Comparison of ENCODE assay signal across 31 cellular contexts in the genomic region with DNA sequence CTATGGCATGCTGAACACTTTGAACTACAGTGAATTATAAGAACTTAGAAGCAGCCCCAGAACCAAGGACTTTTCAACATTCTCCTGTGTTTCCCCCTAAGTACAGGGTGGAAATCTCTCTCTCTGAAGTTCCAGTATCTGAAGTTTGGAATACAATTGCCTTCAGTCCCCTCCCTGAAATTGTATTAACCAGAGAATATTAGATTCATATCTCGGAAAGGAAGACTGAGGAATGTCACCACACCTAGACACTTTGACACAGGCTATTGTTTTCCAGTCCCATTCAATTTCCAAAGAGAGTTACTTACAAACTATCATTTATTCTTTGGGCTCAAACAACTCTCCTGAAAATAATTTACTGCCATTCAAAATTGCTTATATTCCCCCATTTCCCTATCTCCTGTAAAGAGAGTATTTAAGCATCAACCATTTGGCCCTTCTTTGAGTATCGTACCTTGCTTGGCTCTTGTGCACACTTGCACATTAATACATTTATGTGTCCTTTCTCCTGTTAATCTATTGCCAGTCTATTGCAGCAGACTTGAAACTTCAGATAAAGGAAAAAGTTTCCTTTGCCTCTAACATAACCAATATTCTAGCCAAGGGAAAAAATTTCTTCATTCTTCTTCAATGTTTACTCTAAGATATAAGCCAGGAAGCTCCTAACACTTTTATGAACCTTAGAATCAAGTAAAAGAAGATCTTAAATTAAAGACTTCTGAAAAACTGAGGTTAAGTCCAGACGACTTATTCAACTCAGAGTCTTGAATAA.
DNase-seq lines count a peak whose midpoint lies in the region; ATAC-seq, FAIRE-seq and TF ChIP-seq lines count a peak whose summit lies in the region.
"Had no signal": no experiment of that assay in that cellular context is flagged by ENCODE, and none has a peak within 500 bp of the region (broad histone marks: within the 10 kb centered on the region; RNA-seq: fewer than 3 reads in every experiment).

No MANE protein-coding gene starts in this region.

- no peaks in the 10 kb centered on the region for H3K23me2 ChIP-seq in H1 (ENCODE audit: low read depth, low read length)

- TF ChIP-seq POLR2A in H1 (IDR thresholded peaks at IDR 0.05; ENCODE audit: control extremely low read depth in 1 of 2, low read depth in 2 of 2, low read length in 2 of 2) = no peak

- H3K79me2 ChIP-seq in H1 (ENCODE audit: control insufficient read depth in 1 of 2, insufficient read depth in 2 of 2, low read length in 2 of 2) = no peaks in the 10 kb centered on the region
- H3K79me2 ChIP-seq: hepatocyte had no signal

- TF ChIP-seq CTCF in AG10803 (conservative IDR thresholded peaks at IDR 0.05; ENCODE audit: low read length) (no peak), H1 (IDR thresholded peaks at IDR 0.05; ENCODE audit: control extremely low read depth in 1 of 3, insufficient read depth in 1 of 3, low read depth in 1 of 3, low read length in 3 of 3) (no peak), endothelial cell (IDR thresholded peaks at IDR 0.05; ENCODE audit: unreplicated experiment) (no peak)

- H3K4me3 ChIP-seq in AG10803 (ENCODE audit: low read length) (no peak overlapping the region), HUES64 (ENCODE audit: low read length) (no peak overlapping the region), H1 (ENCODE audit: extremely low read depth in 1 of 4, insufficient read depth in 2 of 4, low read depth in 3 of 4, low read length in 4 of 4) (no peak overlapping the region), mesenchymal stem cell (ENCODE audit: insufficient read depth in 1 of 2, low read depth in 1 of 2, low read length in 2 of 2) (no peak overlapping the region)
- H3K4me3 ChIP-seq: BLaER1, coronary artery, gastroesophageal sphincter, GM12878, HAP-1, hepatocyte, thyroid gland had no signal

- TF ChIP-seq RAD21 in H1 (IDR thresholded peaks at IDR 0.05 in 1 of 2, conservative IDR thresholded peaks at IDR 0.05 in 1 of 2; ENCODE audit: low read depth in 2 of 2, low read length in 2 of 2) = no peak

- H2BK15ac ChIP-seq in H1 (ENCODE audit: low read length) (no peak overlapping the region), mesenchymal stem cell (ENCODE audit: low read depth, poor library complexity, severe bottlenecking) (no peak overlapping the region)

- peaks cover 8% of the 10 kb centered on the region; the same call in 1 of the 2 replicates for H3K9me3 ChIP-seq in HUES64 (ENCODE audit: insufficient read depth, low read depth, low read length)
- 0 out of 4 replicates have a peak, but pooled peaks cover 0 to 4% of the 10 kb centered on the region in 2 experiments for H3K9me3 ChIP-seq in H1 (ENCODE audit: insufficient read depth in 2 of 2, low read depth in 1 of 2, low read length in 1 of 2)
- no peaks in the 10 kb centered on the region for H3K9me3 ChIP-seq in mesenchymal stem cell (ENCODE audit: control insufficient read depth, low read length)
- H3K9me3 ChIP-seq: BLaER1, gastroesophageal sphincter, HAP-1, thyroid gland had no signal

- H3K4me3 Mint-ChIP-seq in T-cell = no peak overlapping the region
- H3K4me3 Mint-ChIP-seq in endothelial cell (ENCODE audit: unreplicated experiment) = no peak overlapping the region
- H3K4me3 Mint-ChIP-seq: activated B cell treated with CpG ODN at 0.5 μM for 24 hours; activated CD8-positive, alpha-beta memory T cell treated with anti-CD3 and anti-CD28 coated beads, Interleukin-2, amount 10 ng/mL, durations not matched to agents 7 days and 5 days; activated naive CD8-positive, alpha-beta T cell treated with anti-CD3 and anti-CD28 coated beads, Interleukin-2, amount 10 ng/mL, durations not matched to agents 7 days and 5 days; activated T-cell treated with anti-CD3 and anti-CD28 coated beads, Interleukin-2, amount 50 U/mL, for 4 hours; IgD-negative memory B cell had no signal

- H2AK5ac ChIP-seq in H1 (ENCODE audit: low read depth, low read length) (no peak overlapping the region), mesenchymal stem cell (ENCODE audit: low read length, severe bottlenecking) (no peak overlapping the region)

- no peaks in the 10 kb centered on the region for H3K36me3 Mint-ChIP-seq in T-cell
- no peaks in the 10 kb centered on the region for H3K36me3 Mint-ChIP-seq in endothelial cell (ENCODE audit: low read depth, unreplicated experiment)
- H3K36me3 Mint-ChIP-seq: activated CD8-positive, alpha-beta memory T cell treated with anti-CD3 and anti-CD28 coated beads, Interleukin-2, amount 10 ng/mL, durations not matched to agents 7 days and 5 days; activated naive CD8-positive, alpha-beta T cell treated with anti-CD3 and anti-CD28 coated beads, Interleukin-2, amount 10 ng/mL, durations not matched to agents 7 days and 5 days; IgD-negative memory B cell had no signal

- H3K9me3 Mint-ChIP-seq in T-cell (no peaks in the 10 kb centered on the region), endothelial cell (ENCODE audit: unreplicated experiment) (no peaks in the 10 kb centered on the region)
- H3K9me3 Mint-ChIP-seq: activated B cell treated with CpG ODN at 0.5 μM for 24 hours; activated naive CD8-positive, alpha-beta T cell treated with anti-CD3 and anti-CD28 coated beads, Interleukin-2, amount 10 ng/mL, durations not matched to agents 7 days and 5 days; activated T-cell treated with anti-CD3 and anti-CD28 coated beads, Interleukin-2, amount 50 U/mL, for 4 hours; IgD-negative memory B cell had no signal

- peak overlapping the region; percentile 8; the same call in 1 of the 2 replicates for H2BK20ac ChIP-seq in H1 (ENCODE audit: low read length)

- H3K4me2 ChIP-seq in H1 (ENCODE audit: insufficient read depth in 1 of 2, low read depth in 2 of 2, low read length in 2 of 2) (no peak overlapping the region), mesenchymal stem cell (ENCODE audit: low read length, poor library complexity, severe bottlenecking) (no peak overlapping the region)
- H3K4me2 ChIP-seq: BLaER1, hepatocyte had no signal

- H3K27ac Mint-ChIP-seq in T-cell = no peak overlapping the region
- H3K27ac Mint-ChIP-seq in endothelial cell (ENCODE audit: unreplicated experiment) = no peak overlapping the region
- H3K27ac Mint-ChIP-seq: activated B cell treated with CpG ODN at 0.5 μM for 24 hours; activated CD8-positive, alpha-beta memory T cell treated with anti-CD3 and anti-CD28 coated beads, Interleukin-2, amount 10 ng/mL, durations not matched to agents 7 days and 5 days; activated naive CD8-positive, alpha-beta T cell treated with anti-CD3 and anti-CD28 coated beads, Interleukin-2, amount 10 ng/mL, durations not matched to agents 7 days and 5 days; IgD-negative memory B cell had no signal

- H3K18ac ChIP-seq in H1 (ENCODE audit: extremely low read depth, low read length) = 0 out of 2 replicates have a peak overlapping the region, but pooled peaks have one; percentile 28
- no peak overlapping the region for H3K18ac ChIP-seq in mesenchymal stem cell (ENCODE audit: low read depth in 1 of 2, low read length in 2 of 2)

- WGBS in HUES64 = 89% methylated on average over 3 of the region's 3 CpGs
- WGBS in H1 (ENCODE audit: extremely low coverage in 1 of 2, insufficient coverage in 1 of 2, insufficient read length in 1 of 2, insufficient replicate concordance in 2 of 2, low coverage in 1 of 2, low lambda C conversion rate in 2 of 2, missing lambda C conversion rate in 1 of 2), 2 experiments = 81% methylated on average over 3 of the region's 3 CpGs; no CpG with 5 or more reads in 1 of the 2 experiments
- WGBS in mesenchymal stem cell = 98% methylated on average over 2 of the region's 3 CpGs

- H2AFZ ChIP-seq in H1 (ENCODE audit: low read length) (no peak overlapping the region), mesenchymal stem cell (ENCODE audit: low read depth, low read length) (no peak overlapping the region)
- H2AFZ ChIP-seq: hepatocyte had no signal

- H3K4me1 ChIP-seq in HUES64 (ENCODE audit: insufficient read depth, low read length) = peaks cover 23% of the 10 kb centered on the region
- peaks cover 0 to 8% (median 2%) of the 10 kb centered on the region in 4 experiments; a peak in 2 of 7 replicates for H3K4me1 ChIP-seq in H1 (replicated peaks in 1 of 4; ENCODE audit: control insufficient read depth in 3 of 4, insufficient read depth in 4 of 4, low read length in 3 of 4)
- peaks cover 1% of the 10 kb centered on the region for H3K4me1 ChIP-seq in mesenchymal stem cell (ENCODE audit: control insufficient read depth, insufficient read depth, low read depth, low read length)
- H3K4me1 ChIP-seq: BLaER1, gastroesophageal sphincter, thyroid gland had no signal

- POLR2A ChIA-PET in H1 (lab: Charles Lee; ENCODE audit: partially characterized antibody) = interaction anchor here (1.1 kb wide), 1 partner anchor 25 kb away, joined by 3 read pairs; no protein-coding TSS in a partner anchor
- POLR2A ChIA-PET in T-cell (lab: Charles Lee) = no interaction called here

- H3K23ac ChIP-seq in H1 (ENCODE audit: insufficient read length) (no peak overlapping the region), mesenchymal stem cell (ENCODE audit: low read length in 2 of 2) (no peak overlapping the region)

- H4K8ac ChIP-seq in H1 (ENCODE audit: extremely low read depth, insufficient read depth, low read length) (no peak overlapping the region), mesenchymal stem cell (ENCODE audit: low read length) (no peak overlapping the region)

- no peak for TF ChIP-seq EP300 in H1 (IDR thresholded peaks at IDR 0.05; ENCODE audit: borderline replicate concordance in 1 of 2, low read depth in 2 of 2, low read length in 2 of 2)

- no peak for FAIRE-seq in H1 (lab: Jason Lieb, UNC)
- FAIRE-seq: GM12878, RCC 7860 had no signal

- H2BK120ac ChIP-seq in H1 (replicated peaks; ENCODE audit: low read depth, low read length) (no peak overlapping the region), mesenchymal stem cell (ENCODE audit: low read depth, low read length) (no peak overlapping the region)

- no peak overlapping the region for H4K5ac ChIP-seq in H1 (ENCODE audit: insufficient read length, low read depth, low read length)

- DNase-seq in AG10803 (ENCODE audit: low read depth) = peak; percentile 44
- no peak for DNase-seq in H1 (ENCODE audit: low read depth in 1 of 2, low spot score in 2 of 2)
- DNase-seq in mesenchymal stem cell = no peak
- DNase-seq in HUDEP-2 (lab: John Stamatoyannopoulos, UW; ENCODE audit: unreplicated experiment in 76 of 76) = no peak
- no peak for DNase-seq in T-cell
- DNase-seq in activated CD4-positive, alpha-beta T cell treated with anti-CD3 and anti-CD28 coated beads for 4 hours = no peak
- DNase-seq in endothelial cell (ENCODE audit: low spot score) = no peak
- DNase-seq: activated B cell treated with CpG ODN at 0.5 μM for 24 hours; activated CD8-positive, alpha-beta memory T cell treated with anti-CD3 and anti-CD28 coated beads, Interleukin-2, amount 10 ng/mL, durations not matched to agents 7 days and 5 days; activated gamma-delta T cell treated with Interleukin-2 at 50 U/mL for 16 hours; activated naive CD8-positive, alpha-beta T cell treated with anti-CD3 and anti-CD28 coated beads, Interleukin-2, amount 10 ng/mL, durations not matched to agents 7 days and 5 days; activated T-cell treated with anti-CD3 and anti-CD28 coated beads, Interleukin-2, amount 50 U/mL, for 4 hours; caudate nucleus; effector memory CD4-positive, alpha-beta T cell; left cardiac atrium; NCI-H1092; NCI-H187; NCI-H510A; SIG-M5; stimulated activated CD4-positive, alpha-beta T cell treated with anti-CD3 and anti-CD28 coated beads, Interleukin-4, amount 100 ng/mL, for 24 hours; thyroid gland had no signal

- H2BK5ac ChIP-seq in H1 (ENCODE audit: low read depth, low read length) (peak overlapping the region; percentile 50; the same call in 1 of the 2 replicates), mesenchymal stem cell (ENCODE audit: low read depth, low read length, poor library complexity, severe bottlenecking) (no peak overlapping the region)

- H4K91ac ChIP-seq in H1 (replicated peaks; ENCODE audit: insufficient read length, low read length) (no peak overlapping the region), mesenchymal stem cell (ENCODE audit: low read length) (no peak overlapping the region)

- no peak overlapping the region for H3K9ac ChIP-seq in HUES64 (ENCODE audit: low read depth, low read length)
- H3K9ac ChIP-seq in H1 (replicated peaks in 1 of 4; ENCODE audit: extremely low read depth in 1 of 4, low read depth in 3 of 4, low read length in 3 of 4) = no peak overlapping the region
- H3K9ac ChIP-seq in mesenchymal stem cell (ENCODE audit: low read length) = no peak overlapping the region
- H3K9ac ChIP-seq: BLaER1 had no signal

- no peaks in the 10 kb centered on the region for H3K79me1 ChIP-seq in H1 (ENCODE audit: low read depth, low read length)
- H3K79me1 ChIP-seq in mesenchymal stem cell (replicated peaks; ENCODE audit: low read length, poor library complexity, severe bottlenecking) = no peaks in the 10 kb centered on the region

- H3K14ac ChIP-seq in H1 (ENCODE audit: insufficient read length) = no peak overlapping the region
- no peak overlapping the region for H3K14ac ChIP-seq in mesenchymal stem cell (ENCODE audit: low read length in 2 of 2)

- no peaks in the 10 kb centered on the region for H3K36me3 ChIP-seq in HUES64 (ENCODE audit: insufficient read depth, low read length)
- H3K36me3 ChIP-seq in H1 (ENCODE audit: control insufficient read depth in 2 of 4, insufficient read depth in 4 of 4, low read length in 3 of 4) = no peaks in the 10 kb centered on the region
- H3K36me3 ChIP-seq in mesenchymal stem cell (ENCODE audit: control insufficient read depth in 1 of 2, insufficient read depth in 2 of 2, low read depth in 1 of 2, low read length in 2 of 2) = no peaks in the 10 kb centered on the region
- H3K36me3 ChIP-seq: BLaER1, gastroesophageal sphincter, HAP-1, thyroid gland had no signal

- ATAC-seq in T-cell (replicated peaks in 1 of 4) = no peak
- ATAC-seq: activated CD8-positive, alpha-beta memory T cell treated with anti-CD3 and anti-CD28 coated beads, Interleukin-2, amount 10 ng/mL, durations not matched to agents 7 days and 5 days; activated T-cell treated with anti-CD3 and anti-CD28 coated beads, Interleukin-2, amount 50 U/mL, for 4 hours; gastroesophageal sphincter; GM12878; sciatic nerve had no signal

- H3K56ac ChIP-seq in H1 (replicated peaks; ENCODE audit: insufficient read length, low read depth, low read length) = peak overlapping the region; percentile 63

- no peak overlapping the region; the same call in 1 of the 2 replicates for H2BK12ac ChIP-seq in H1 (ENCODE audit: low read depth, low read length)
- no peak overlapping the region for H2BK12ac ChIP-seq in mesenchymal stem cell (ENCODE audit: low read length in 2 of 2)

- CTCF ChIA-PET in H1 (lab: Charles Lee; ENCODE audit: partially characterized antibody) (interaction anchor here (1.0 kb wide), 1 partner anchor 81 kb away, joined by 3 read pairs; no protein-coding TSS in a partner anchor), T-cell (lab: Charles Lee) (no interaction called here)

- H4K20me1 ChIP-seq in H1 (replicated peaks in 1 of 2; ENCODE audit: control insufficient read depth in 1 of 2, insufficient read depth in 2 of 2, low read length in 2 of 2) = no peaks in the 10 kb centered on the region
- H4K20me1 ChIP-seq: BLaER1 had no signal

- H3K27me3 Mint-ChIP-seq in T-cell (peaks cover 0 to 10% of the 10 kb centered on the region in 2 donors), endothelial cell (ENCODE audit: unreplicated experiment) (peaks cover 1% of the 10 kb centered on the region)
- H3K27me3 Mint-ChIP-seq: activated B cell treated with CpG ODN at 0.5 μM for 24 hours; activated naive CD8-positive, alpha-beta T cell treated with anti-CD3 and anti-CD28 coated beads, Interleukin-2, amount 10 ng/mL, durations not matched to agents 7 days and 5 days; IgD-negative memory B cell had no signal

- peak overlapping the region; percentile 38 for H3K27ac ChIP-seq in HUES64 (ENCODE audit: low read depth, low read length)
- no peak overlapping the region for H3K27ac ChIP-seq in H1 (ENCODE audit: low read depth, low read length)
- H3K27ac ChIP-seq in mesenchymal stem cell (ENCODE audit: low read length, poor library complexity, severe bottlenecking) = peak overlapping the region; percentile 26
- H3K27ac ChIP-seq: BLaER1, coronary artery, gastroesophageal sphincter, hepatocyte, thyroid gland had no signal

- H3K27me3 ChIP-seq in HUES64 (ENCODE audit: insufficient read depth, low read length) (no peaks in the 10 kb centered on the region), H1 (replicated peaks in 1 of 4; ENCODE audit: control insufficient read depth in 3 of 4, extremely low read depth in 1 of 4, insufficient read depth in 3 of 4, low read length in 3 of 4) (no peaks in the 10 kb centered on the region), mesenchymal stem cell (ENCODE audit: control insufficient read depth in 1 of 2, insufficient read depth in 1 of 2, low read length in 2 of 2) (no peaks in the 10 kb centered on the region)
- H3K27me3 ChIP-seq: BLaER1, gastroesophageal sphincter, hepatocyte, thyroid gland had no signal

- no peaks in the 10 kb centered on the region for H3K4me1 Mint-ChIP-seq in T-cell
- H3K4me1 Mint-ChIP-seq in endothelial cell (ENCODE audit: unreplicated experiment) = no peaks in the 10 kb centered on the region
- H3K4me1 Mint-ChIP-seq: activated B cell treated with CpG ODN at 0.5 μM for 24 hours; activated CD8-positive, alpha-beta memory T cell treated with anti-CD3 and anti-CD28 coated beads, Interleukin-2, amount 10 ng/mL, durations not matched to agents 7 days and 5 days; activated naive CD8-positive, alpha-beta T cell treated with anti-CD3 and anti-CD28 coated beads, Interleukin-2, amount 10 ng/mL, durations not matched to agents 7 days and 5 days; IgD-negative memory B cell had no signal

- H3K4ac ChIP-seq in H1 (replicated peaks; ENCODE audit: insufficient read length, low read depth, low read length) (no peak overlapping the region), mesenchymal stem cell (ENCODE audit: low read depth in 1 of 2, low read length in 2 of 2) (no peak overlapping the region)
